In genomic region chr3:138336454-138336853, GRCh38 we compare ENCODE assay signal across 29 cellular contexts. TPM values are rescaled to one million over a fixed set of nuclear protein-coding genes. Genes with fewer than 3 reads are reported as not detected.
"Had no signal": no experiment of that assay in that cellular context is flagged by ENCODE, and none has a peak within 500 bp of the region (broad histone marks: within the 10 kb centered on the region; RNA-seq: fewer than 3 reads in every experiment).

No MANE protein-coding gene starts in this region.

- H3K4me3 ChIP-seq: left ventricle myocardium inferior, lung, mucosa of descending colon, ovary, skin epidermis, stomach, suprapubic skin, thoracic aorta, tibial artery, upper lobe of right lung had no signal

- H3K9me3 Mint-ChIP-seq: naive thymus-derived CD4-positive, alpha-beta T cell; natural killer cell treated with Interleukin-12 subunit alpha and Interleukin-12 subunit beta and Interleukin-15 and Interleukin-18, amount 100 ng/mL, for 72 hours; stimulated activated naive B cell treated with anti-CD40 and anti-IgM and Interleukin-4, amounts not matched to agents 10 μg/mL and 1 μg/mL and 100 μg/mL, for 72 hours had no signal

- H3K27ac ChIP-seq: left ventricle myocardium inferior, ovary, skin epidermis, stomach, suprapubic skin, thoracic aorta, tibial artery, upper lobe of right lung had no signal

- H3K4me1 ChIP-seq: stomach, suprapubic skin, upper lobe of right lung had no signal

- H3K9me3 ChIP-seq: left ventricle myocardium inferior, mucosa of descending colon, ovary, stomach, suprapubic skin, thoracic aorta, tibial artery, upper lobe of right lung had no signal

- ATAC-seq: mucosa of descending colon; naive thymus-derived CD4-positive, alpha-beta T cell; natural killer cell treated with Interleukin-12 subunit alpha and Interleukin-12 subunit beta and Interleukin-15 and Interleukin-18, amount 100 ng/mL, for 72 hours; right cardiac atrium; sciatic nerve; stimulated activated naive B cell treated with anti-CD40 and anti-IgM and Interleukin-4, amounts not matched to agents 10 μg/mL and 1 μg/mL and 100 μg/mL, for 72 hours; stimulated activated naive CD8-positive, alpha-beta T cell treated with anti-CD3 and anti-CD28 coated beads, Interleukin-15, Interleukin-2, amounts not matched to agents 100 U/mL and 50 U/mL, for 24 hours; upper lobe of right lung had no signal

- H3K4me3 Mint-ChIP-seq: naive thymus-derived CD4-positive, alpha-beta T cell; natural killer cell treated with Interleukin-12 subunit alpha and Interleukin-12 subunit beta and Interleukin-15 and Interleukin-18, amount 100 ng/mL, for 72 hours; stimulated activated naive B cell treated with anti-CD40 and anti-IgM and Interleukin-4, amounts not matched to agents 10 μg/mL and 1 μg/mL and 100 μg/mL, for 72 hours had no signal

- H3K27ac Mint-ChIP-seq: naive thymus-derived CD4-positive, alpha-beta T cell; natural killer cell treated with Interleukin-12 subunit alpha and Interleukin-12 subunit beta and Interleukin-15 and Interleukin-18, amount 100 ng/mL, for 72 hours; progenitor cell of endocrine pancreas; stimulated activated naive B cell treated with anti-CD40 and anti-IgM and Interleukin-4, amounts not matched to agents 10 μg/mL and 1 μg/mL and 100 μg/mL, for 72 hours had no signal

- H3K36me3 ChIP-seq: left ventricle myocardium inferior, ovary, stomach, suprapubic skin, thoracic aorta, tibial artery, upper lobe of right lung had no signal

- DNase-seq: hippocampal formation; islet precursor cell; left ventricle myocardium inferior; midbrain; mucosa of descending colon; naive thymus-derived CD4-positive, alpha-beta T cell; ovary; retina; right cardiac atrium; stimulated activated CD4-positive, alpha-beta T cell treated with anti-CD3 and anti-CD28 coated beads, Interleukin-12 subunit alpha, Interleukin-12 subunit beta, amount 100 ng/mL, for 4 hours; stimulated activated CD4-positive, alpha-beta T cell treated with anti-CD3 and anti-CD28 coated beads, Interleukin-15, amount 100 ng/mL, for 24 hours; stimulated activated CD4-positive, alpha-beta T cell treated with anti-CD3 and anti-CD28 coated beads, Interleukin-2, amount 100 ng/mL, for 24 hours; stimulated activated CD4-positive, alpha-beta T cell treated with anti-CD3 and anti-CD28 coated beads, Interleukin-4, amount 100 ng/mL, for 1 hour; stimulated activated naive B cell treated with anti-CD40 and anti-IgM and Interleukin-4, amounts not matched to agents 10 μg/mL and 1 μg/mL and 100 μg/mL, for 72 hours; stimulated activated naive CD8-positive, alpha-beta T cell treated with anti-CD3 and anti-CD28 coated beads, Interleukin-15, Interleukin-2, amounts not matched to agents 100 U/mL and 50 U/mL, for 24 hours; stomach; tibial artery; trophoblast cell; upper lobe of right lung had no signal

- H3K36me3 Mint-ChIP-seq: naive thymus-derived CD4-positive, alpha-beta T cell; natural killer cell treated with Interleukin-12 subunit alpha and Interleukin-12 subunit beta and Interleukin-15 and Interleukin-18, amount 100 ng/mL, for 72 hours; stimulated activated naive B cell treated with anti-CD40 and anti-IgM and Interleukin-4, amounts not matched to agents 10 μg/mL and 1 μg/mL and 100 μg/mL, for 72 hours had no signal

- H3K27me3 ChIP-seq: ovary, stomach, suprapubic skin, tibial artery, upper lobe of right lung had no signal

RNA-seq across cellular contexts. Expression of gene NME9, which starts 6.8 kb away (rescaled TPM):
- total RNA-seq: kidney epithelial cell; left ventricle myocardium inferior; myocyte; natural killer cell treated with Interleukin-12 subunit alpha and Interleukin-12 subunit beta and Interleukin-15 and Interleukin-18, amount 100 ng/mL, for 72 hours; pulmonary artery endothelial cell; thoracic aorta; upper lobe of right lung had no signal
